Comparison of ENCODE assay signal across 11 cellular contexts in genomic region chr9:82729141-82729540, GRCh38.
"Had no signal": no experiment of that assay in that cellular context is flagged by ENCODE, and none has a peak within 500 bp of the region (broad histone marks: within the 10 kb centered on the region; RNA-seq: fewer than 3 reads in every experiment).

No MANE protein-coding gene starts in this region.

- H3K4me3 ChIP-seq: GM23248, GM23338, HAP-1 had no signal

- H3K9me3 Mint-ChIP-seq: GM23338, H9 had no signal

- FAIRE-seq: H1, H54 had no signal

- H2AFZ ChIP-seq: GM23248, GM23338 had no signal

- H3K9ac ChIP-seq: GM23248 had no signal

- H3K36me3 ChIP-seq: HAP-1 had no signal

- H3K9me3 ChIP-seq: HAP-1 had no signal

- H3K27ac ChIP-seq: GM23248 had no signal

- H3K4me3 Mint-ChIP-seq: GM23338, H9, HFFc6 had no signal

- H3K27ac Mint-ChIP-seq: GM23338, H9, HFFc6 had no signal

- ATAC-seq: GM23338, HCT116 had no signal

- DNase-seq: GM23248, GOT3, H7, H9, HCEC 1CT, HFFc6 had no signal
